Comparison of ENCODE assay signal across 20 cellular contexts in genomic region chr5:22431406-22431805, GRCh38.
DNase-seq lines count a peak whose midpoint lies in the region; TF ChIP-seq lines count a peak whose summit lies in the region.
"Had no signal": no experiment of that assay in that cellular context is flagged by ENCODE, and none has a peak within 500 bp of the region (broad histone marks: within the 10 kb centered on the region; RNA-seq: fewer than 3 reads in every experiment).

No MANE protein-coding gene starts in this region.

- H3K36me3 ChIP-seq in SU-DHL-6 (ENCODE audit: low read length), result no peaks in the 10 kb centered on the region
- H3K36me3 ChIP-seq: MG63 had no signal

- H2AFZ ChIP-seq in SU-DHL-6 (ENCODE audit: low read depth, low read length, severe bottlenecking), result peak overlapping the region; percentile 2

- H3K9ac ChIP-seq in SU-DHL-6 (ENCODE audit: low read length), result no peak overlapping the region
- H3K9ac ChIP-seq: KMS-11, SK-N-SH had no signal

- no peak overlapping the region for H3K4me3 ChIP-seq in SU-DHL-6 (ENCODE audit: insufficient read depth, low read length, poor library complexity, severe bottlenecking)
- H3K4me3 ChIP-seq: MG63 had no signal

- peak; percentile 13 for TF ChIP-seq CTCF in GM13977 (IDR thresholded peaks at IDR 0.05; ENCODE audit: extremely low read depth, insufficient read depth, missing control alignments)
- TF ChIP-seq CTCF in SU-DHL-6 (IDR thresholded peaks at IDR 0.05; ENCODE audit: insufficient read depth, low read length, poor library complexity, severe bottlenecking), result no peak

- no peak overlapping the region for H3K27ac ChIP-seq in SU-DHL-6 (ENCODE audit: low read depth, low read length)
- H3K27ac ChIP-seq: 22Rv1, KMS-11 had no signal

- no peaks in the 10 kb centered on the region for H3K9me2 ChIP-seq in SU-DHL-6 (replicated peaks; ENCODE audit: insufficient read depth, low read length)
- H3K9me2 ChIP-seq: SK-N-SH had no signal

- H3K9me3 ChIP-seq in SU-DHL-6 (ENCODE audit: insufficient read depth, low read length), result no peaks in the 10 kb centered on the region
- H3K9me3 ChIP-seq: MG63, SK-N-SH had no signal

- DNase-seq in DMS153 (lab: John Stamatoyannopoulos, UW) (peak; percentile 8), DMS153 treated with DMSO at 0.1 percent for 48 hours (lab: John Stamatoyannopoulos, UW; ENCODE audit: unreplicated experiment) (no peak), GM13977 (ENCODE audit: low spot score) (no peak), NCI-H526 (lab: John Stamatoyannopoulos, UW) (peak; percentile 14 to 60), NCI-H1092 (lab: John Stamatoyannopoulos, UW) (no peak), NCI-H1048 (lab: John Stamatoyannopoulos, UW) (no peak), activated gamma-delta T cell treated with Interleukin-2 at 50 U/mL for 16 hours (no peak)
- DNase-seq: CD4-positive, CD25-positive, alpha-beta regulatory T cell; COR-L47; H7; NCI-H1105 treated with DMSO at 0.1 percent for 48 hours; NCI-H1694 treated with DMSO at 0.1 percent for 48 hours; NCI-H345; NCI-H748 treated with DMSO at 0.1 percent for 48 hours; SK-N-SH; T-cell had no signal

- no peaks in the 10 kb centered on the region for H3K79me2 ChIP-seq in SU-DHL-6 (ENCODE audit: insufficient read depth, low read length)

- no peaks in the 10 kb centered on the region for H3K27me3 ChIP-seq in SU-DHL-6 (ENCODE audit: low read length)
- H3K27me3 ChIP-seq: MG63 had no signal

- no peaks in the 10 kb centered on the region for H4K20me1 ChIP-seq in SU-DHL-6 (ENCODE audit: low read depth, low read length)

- in situ Hi-C loops in GM13977 (cut with MboI; ENCODE audit: low pct_unique_long_range_greater_than_20kb, low sequenced_read_pairs, unreplicated experiment), result no loop called here

- H3K4me2 ChIP-seq in SU-DHL-6 (ENCODE audit: low read depth, low read length, poor library complexity, severe bottlenecking), result no peak overlapping the region
- H3K4me2 ChIP-seq: KMS-11, SK-N-SH had no signal

- no peaks in the 10 kb centered on the region for H3F3A ChIP-seq in SU-DHL-6 (ENCODE audit: insufficient read depth)

Comparison
In these comparisons a context has a peak if more than half of its experiments do, and no peak if none do; other contexts are left out.
1. DNase-seq: peak in DMS153 (single experiment) and NCI-H526 (2 of 2); none in DMS153 treated with DMSO at 0.1 percent for 48 hours (single experiment), GM13977 (single experiment), NCI-H1092 (single experiment), NCI-H1048 (single experiment) and activated gamma-delta T cell treated with Interleukin-2 at 50 U/mL for 16 hours (single experiment).